Comparison of ENCODE assay signal across 26 cellular contexts in genomic region chr2:191572319-191572718, GRCh38.
DNase-seq lines count a peak whose midpoint lies in the region; ATAC-seq and TF ChIP-seq lines count a peak whose summit lies in the region.
"Had no signal": no experiment of that assay in that cellular context is flagged by ENCODE, and none has a peak within 500 bp of the region (broad histone marks: within the 10 kb centered on the region; RNA-seq: fewer than 3 reads in every experiment).

No MANE protein-coding gene starts in this region.

- peaks cover 42% of the 10 kb centered on the region for H3K4me1 Mint-ChIP-seq in activated CD8-positive, alpha-beta T cell treated with anti-CD3 and anti-CD28 coated beads for 36 hours (ENCODE audit: low read depth)
- peaks cover 31% of the 10 kb centered on the region for H3K4me1 Mint-ChIP-seq in activated CD8-positive, alpha-beta T cell treated with anti-CD3 and anti-CD28 coated beads, Interleukin-2, amount 10 ng/mL, durations not matched to agents 7 days and 5 days (ENCODE audit: low read depth)
- H3K4me1 Mint-ChIP-seq in Caco-2 (ENCODE audit: low read depth, unreplicated experiment), result peaks cover 53% of the 10 kb centered on the region
- peaks cover 27% of the 10 kb centered on the region for H3K4me1 Mint-ChIP-seq in stimulated activated memory B cell treated with anti-CD40 and anti-IgM and Interleukin-4, amounts not matched to agents 10 μg/mL and 1 μg/mL and 100 μg/mL, for 72 hours

- peaks cover 13% of the 10 kb centered on the region for H3K27me3 Mint-ChIP-seq in activated CD8-positive, alpha-beta T cell treated with anti-CD3 and anti-CD28 coated beads for 36 hours
- peaks cover 23% of the 10 kb centered on the region for H3K27me3 Mint-ChIP-seq in activated CD8-positive, alpha-beta T cell treated with anti-CD3 and anti-CD28 coated beads, Interleukin-2, amount 10 ng/mL, durations not matched to agents 7 days and 5 days (ENCODE audit: low read depth)
- no peaks in the 10 kb centered on the region for H3K27me3 Mint-ChIP-seq in Caco-2 (ENCODE audit: insufficient read depth, unreplicated experiment)
- H3K27me3 Mint-ChIP-seq in stimulated activated memory B cell treated with anti-CD40 and anti-IgM and Interleukin-4, amounts not matched to agents 10 μg/mL and 1 μg/mL and 100 μg/mL, for 72 hours, result peaks cover 8% of the 10 kb centered on the region
- H3K27me3 Mint-ChIP-seq: IgD-negative memory B cell, progenitor cell of endocrine pancreas had no signal

- TF ChIP-seq POLR2A in right lobe of liver (IDR thresholded peaks at IDR 0.05), result no peak

- no peak overlapping the region for H3K27ac ChIP-seq in right lobe of liver
- H3K27ac ChIP-seq: gastroesophageal sphincter, hepatocyte, sigmoid colon, stomach, thyroid gland had no signal

- ATAC-seq in activated CD8-positive, alpha-beta T cell treated with anti-CD3 and anti-CD28 coated beads for 36 hours, result peak; percentile 60
- ATAC-seq in activated CD8-positive, alpha-beta T cell treated with anti-CD3 and anti-CD28 coated beads, Interleukin-2, amount 10 ng/mL, durations not matched to agents 7 days and 5 days, result no peak
- ATAC-seq in stimulated activated memory B cell treated with anti-CD40 and anti-IgM and Interleukin-4, amounts not matched to agents 10 μg/mL and 1 μg/mL and 100 μg/mL, for 72 hours, result no peak
- ATAC-seq in right lobe of liver, result no peak
- ATAC-seq in GM21528 (IDR thresholded peaks at IDR 0.05; ENCODE audit: low FRiP score, unreplicated experiment), result no peak
- ATAC-seq: gastroesophageal sphincter, left colon had no signal

- H3K4me1 ChIP-seq in Caco-2 (peaks cover 71% of the 10 kb centered on the region), adipocyte (ENCODE audit: control insufficient read depth, insufficient read depth, low read length) (peaks cover 19% of the 10 kb centered on the region), right lobe of liver (no peaks in the 10 kb centered on the region)
- H3K4me1 ChIP-seq: gastroesophageal sphincter, sigmoid colon, thyroid gland had no signal

- no TSS peak for BruUV-seq in Caco-2 (replicated peaks; lab: Mats Ljungman, UMichigan)

- intact Hi-C loops in activated CD8-positive, alpha-beta T cell treated with anti-CD3 and anti-CD28 coated beads for 36 hours (cut with micrococcal nuclease), result loop anchor here (5.0 kb wide), 3 partner anchors 45 to 105 kb away; partner anchors contain the start of gene NABP1
- intact Hi-C loops in Caco-2 (cut with micrococcal nuclease; ENCODE audit: unreplicated experiment) (no loop called here), right lobe of liver (cut with DNase I) (no loop called here)

- WGBS in right lobe of liver (ENCODE audit: insufficient coverage, low coverage, low lambda C conversion rate, missing lambda C conversion rate), result 88% methylated on average over 5 of the region's 5 CpGs

- H3K4me3 Mint-ChIP-seq in activated CD8-positive, alpha-beta T cell treated with anti-CD3 and anti-CD28 coated beads for 36 hours, result no peak overlapping the region
- no peak overlapping the region for H3K4me3 Mint-ChIP-seq in activated CD8-positive, alpha-beta T cell treated with anti-CD3 and anti-CD28 coated beads, Interleukin-2, amount 10 ng/mL, durations not matched to agents 7 days and 5 days
- H3K4me3 Mint-ChIP-seq in Caco-2 (ENCODE audit: unreplicated experiment), result no peak overlapping the region
- H3K4me3 Mint-ChIP-seq in stimulated activated memory B cell treated with anti-CD40 and anti-IgM and Interleukin-4, amounts not matched to agents 10 μg/mL and 1 μg/mL and 100 μg/mL, for 72 hours, result no peak overlapping the region
- H3K4me3 Mint-ChIP-seq: B cell, IgD-negative memory B cell, neural crest cell had no signal

- no peak for TF ChIP-seq CTCF in activated CD8-positive, alpha-beta T cell treated with anti-CD3 and anti-CD28 coated beads for 36 hours (IDR thresholded peaks at IDR 0.05)
- TF ChIP-seq CTCF in Caco-2 (IDR thresholded peaks at IDR 0.05; ENCODE audit: insufficient read depth in 1 of 2, low read depth in 1 of 2, low read length in 1 of 2, severe bottlenecking in 1 of 2, unreplicated experiment in 1 of 2) (no peak), right lobe of liver (IDR thresholded peaks at IDR 0.05) (no peak)

- no peaks in the 10 kb centered on the region for H3K36me3 ChIP-seq in Caco-2 (ENCODE audit: control insufficient read depth, insufficient read depth, low read length)
- no peaks in the 10 kb centered on the region for H3K36me3 ChIP-seq in adipocyte (ENCODE audit: control insufficient read depth, insufficient read depth, low read length, severe bottlenecking)
- H3K36me3 ChIP-seq in right lobe of liver, result no peaks in the 10 kb centered on the region
- H3K36me3 ChIP-seq: gastroesophageal sphincter, sigmoid colon, stomach, thyroid gland had no signal

- CTCF ChIA-PET in activated CD8-positive, alpha-beta T cell treated with anti-CD3 and anti-CD28 coated beads for 36 hours (lab: Charles Lee), result interaction anchor here (0.7 to 3.7 kb wide), 12 partner anchors 19 to 590 kb away, joined by 3 to 13 read pairs (median 5); partner anchors contain the start of gene NABP1
- CTCF ChIA-PET in activated CD8-positive, alpha-beta T cell treated with anti-CD3 and anti-CD28 coated beads, Interleukin-2, amount 10 ng/mL, durations not matched to agents 7 days and 5 days (lab: Charles Lee), result interaction anchor here (0.7 to 1.9 kb wide), 6 partner anchors 17 to 590 kb away, joined by 3 to 9 read pairs (median 4); partner anchors contain the start of gene NABP1
- CTCF ChIA-PET in Caco-2 (lab: Charles Lee), result no interaction called here

- H3K9me3 Mint-ChIP-seq in activated CD8-positive, alpha-beta T cell treated with anti-CD3 and anti-CD28 coated beads for 36 hours, result no peaks in the 10 kb centered on the region
- H3K9me3 Mint-ChIP-seq in activated CD8-positive, alpha-beta T cell treated with anti-CD3 and anti-CD28 coated beads, Interleukin-2, amount 10 ng/mL, durations not matched to agents 7 days and 5 days (ENCODE audit: insufficient read depth), result no peaks in the 10 kb centered on the region
- no peaks in the 10 kb centered on the region for H3K9me3 Mint-ChIP-seq in Caco-2 (ENCODE audit: unreplicated experiment)
- H3K9me3 Mint-ChIP-seq in stimulated activated memory B cell treated with anti-CD40 and anti-IgM and Interleukin-4, amounts not matched to agents 10 μg/mL and 1 μg/mL and 100 μg/mL, for 72 hours, result no peaks in the 10 kb centered on the region
- H3K9me3 Mint-ChIP-seq: IgD-negative memory B cell, neural crest cell had no signal

- no peaks in the 10 kb centered on the region for H3K36me3 Mint-ChIP-seq in activated CD8-positive, alpha-beta T cell treated with anti-CD3 and anti-CD28 coated beads for 36 hours (ENCODE audit: low read depth)
- no peaks in the 10 kb centered on the region for H3K36me3 Mint-ChIP-seq in activated CD8-positive, alpha-beta T cell treated with anti-CD3 and anti-CD28 coated beads, Interleukin-2, amount 10 ng/mL, durations not matched to agents 7 days and 5 days (ENCODE audit: low read depth)
- H3K36me3 Mint-ChIP-seq in Caco-2 (ENCODE audit: insufficient read depth, unreplicated experiment), result peaks cover 12% of the 10 kb centered on the region
- no peaks in the 10 kb centered on the region for H3K36me3 Mint-ChIP-seq in stimulated activated memory B cell treated with anti-CD40 and anti-IgM and Interleukin-4, amounts not matched to agents 10 μg/mL and 1 μg/mL and 100 μg/mL, for 72 hours
- H3K36me3 Mint-ChIP-seq: IgD-negative memory B cell had no signal

- H3K9ac ChIP-seq in adipocyte (ENCODE audit: low read length), result peak overlapping the region; percentile 73

- H3K4me3 ChIP-seq in Caco-2 (ENCODE audit: low read depth, low read length), result no peak overlapping the region
- no peak overlapping the region for H3K4me3 ChIP-seq in adipocyte (ENCODE audit: low read length)
- H3K4me3 ChIP-seq in right lobe of liver, result no peak overlapping the region
- H3K4me3 ChIP-seq: gastroesophageal sphincter, hepatocyte, sigmoid colon, stomach, thyroid gland had no signal

- H3K27me3 ChIP-seq in Caco-2 (replicated peaks; ENCODE audit: control insufficient read depth, insufficient read depth, low read length) (no peaks in the 10 kb centered on the region), adipocyte (replicated peaks; ENCODE audit: control insufficient read depth, insufficient read depth, low read length) (no peaks in the 10 kb centered on the region), right lobe of liver (no peaks in the 10 kb centered on the region)
- H3K27me3 ChIP-seq: gastroesophageal sphincter, hepatocyte, sigmoid colon, stomach, thyroid gland had no signal

- POLR2A ChIA-PET in activated CD8-positive, alpha-beta T cell treated with anti-CD3 and anti-CD28 coated beads for 36 hours (lab: Charles Lee), result interaction anchor here (0.8 to 1.8 kb wide), 6 partner anchors 106 to 116 kb away, joined by 3 to 9 read pairs (median 4); partner anchors contain the start of gene NABP1
- POLR2A ChIA-PET in activated CD8-positive, alpha-beta T cell treated with anti-CD3 and anti-CD28 coated beads, Interleukin-2, amount 10 ng/mL, durations not matched to agents 7 days and 5 days (lab: Charles Lee), result interaction anchor here (4.4 kb wide), 1 partner anchor 105 kb away, joined by 21 read pairs; the partner anchor contains the start of gene NABP1
- POLR2A ChIA-PET in Caco-2 (lab: Charles Lee), result no interaction called here

- DNase-seq in activated CD8-positive, alpha-beta T cell treated with anti-CD3 and anti-CD28 coated beads for 36 hours, result no peak
- no peak for DNase-seq in activated CD8-positive, alpha-beta T cell treated with anti-CD3 and anti-CD28 coated beads, Interleukin-2, amount 10 ng/mL, durations not matched to agents 7 days and 5 days
- DNase-seq in Caco-2 (no peak), adipocyte (ENCODE audit: low read depth) (no peak), right lobe of liver (no peak), NCI-H187 (lab: John Stamatoyannopoulos, UW) (no peak)
- DNase-seq: DMS53, H7, left colon, mammary epithelial cell, NCI-H1092, NCI-H187 treated with DMSO at 0.1 percent for 48 hours, NCI-H526, SHP77, sigmoid colon, stomach, T1000, thyroid gland had no signal

- H3K9me3 ChIP-seq in Caco-2, result no peaks in the 10 kb centered on the region
- no peaks in the 10 kb centered on the region for H3K9me3 ChIP-seq in adipocyte (ENCODE audit: control insufficient read depth, low read length)
- no peaks in the 10 kb centered on the region for H3K9me3 ChIP-seq in right lobe of liver
- H3K9me3 ChIP-seq: gastroesophageal sphincter, sigmoid colon, stomach, thyroid gland had no signal

- H3K27ac Mint-ChIP-seq in activated CD8-positive, alpha-beta T cell treated with anti-CD3 and anti-CD28 coated beads for 36 hours, result peak overlapping the region; percentile 44
- no peak overlapping the region for H3K27ac Mint-ChIP-seq in activated CD8-positive, alpha-beta T cell treated with anti-CD3 and anti-CD28 coated beads, Interleukin-2, amount 10 ng/mL, durations not matched to agents 7 days and 5 days
- H3K27ac Mint-ChIP-seq in Caco-2 (ENCODE audit: unreplicated experiment), result peak overlapping the region; percentile 45
- H3K27ac Mint-ChIP-seq in stimulated activated memory B cell treated with anti-CD40 and anti-IgM and Interleukin-4, amounts not matched to agents 10 μg/mL and 1 μg/mL and 100 μg/mL, for 72 hours, result peak overlapping the region; percentile 22
- H3K27ac Mint-ChIP-seq: B cell, IgD-negative memory B cell, progenitor cell of endocrine pancreas had no signal
